ENCODE assay signal across 11 cellular contexts in genomic region chr10:112875474-112876267, GRCh38.
A peak's percentile ranks its signal among the peaks of the same experiment; 100 is the strongest.
DNase-seq lines count a peak whose midpoint lies in the region; ATAC-seq and TF ChIP-seq lines count a peak whose summit lies in the region.
"Had no signal": no experiment of that assay in that cellular context is flagged by ENCODE, and none has a peak within 500 bp of the region (broad histone marks: within the 10 kb centered on the region; RNA-seq: fewer than 3 reads in every experiment).

No MANE protein-coding gene starts in this region.

- peaks cover 0 to 4% of the 10 kb centered on the region in 2 donors for H3K36me3 Mint-ChIP-seq in CD4-positive, alpha-beta memory T cell
- H3K36me3 Mint-ChIP-seq: activated CD8-positive, alpha-beta memory T cell treated with anti-CD3 and anti-CD28 coated beads, Interleukin-2, amount 10 ng/mL, durations not matched to agents 7 days and 5 days had no signal

- H3K36me3 ChIP-seq in PC-3 (ENCODE audit: low read depth, low read length) = no peaks in the 10 kb centered on the region
- H3K36me3 ChIP-seq in stomach = no peaks in the 10 kb centered on the region
- no peaks in the 10 kb centered on the region for H3K36me3 ChIP-seq in CD4-positive, alpha-beta memory T cell (ENCODE audit: insufficient read depth, low read length)

- CTCF ChIA-PET in PC-3 (lab: Charles Lee) = interaction anchor here (0.6 kb wide), 1 partner anchor 404 kb away, joined by 4 read pairs; no protein-coding TSS in a partner anchor
- CTCF ChIA-PET in CD4-positive, alpha-beta memory T cell (lab: Charles Lee; ENCODE audit: partially characterized antibody) = no interaction called here

- intact Hi-C loops in PC-3 (cut with micrococcal nuclease) (no loop called here), stomach (cut with DNase I; ENCODE audit: low total_unique reads) (no loop called here)
- intact Hi-C loops in CD4-positive, alpha-beta memory T cell (cut with micrococcal nuclease) = no loop called here

- H3K4me3 ChIP-seq in PC-3 (ENCODE audit: low read length) (no peak overlapping the region), stomach (no peak overlapping the region)
- no peak overlapping the region for H3K4me3 ChIP-seq in CD4-positive, alpha-beta memory T cell (ENCODE audit: low read length in 2 of 2)

- H4K20me1 ChIP-seq in PC-3 (ENCODE audit: low read length) = no peaks in the 10 kb centered on the region

- H3K4me3 Mint-ChIP-seq in CD4-positive, alpha-beta memory T cell = no peak overlapping the region
- H3K4me3 Mint-ChIP-seq: activated CD8-positive, alpha-beta memory T cell treated with anti-CD3 and anti-CD28 coated beads, Interleukin-2, amount 10 ng/mL, durations not matched to agents 7 days and 5 days had no signal

- H3K79me2 ChIP-seq in PC-3 (ENCODE audit: low read length) = no peaks in the 10 kb centered on the region

- H3K9me3 ChIP-seq in PC-3 (ENCODE audit: low read length) (no peaks in the 10 kb centered on the region), stomach (peaks cover 0 to 15% (median 5%) of the 10 kb centered on the region in 4 donors)
- H3K9me3 ChIP-seq in CD4-positive, alpha-beta memory T cell (ENCODE audit: control insufficient read depth in 1 of 2, low read length in 2 of 2) = no peaks in the 10 kb centered on the region

- no TSS peak for BruUV-seq in PC-3 (replicated peaks; lab: Mats Ljungman, UMichigan)

- H3K27ac ChIP-seq in PC-3 (ENCODE audit: low read length) (no peak overlapping the region), stomach (peak overlapping the region in 2 of 5 donors; percentile 7 to 22), caudate nucleus (ENCODE audit: low read depth, low read length) (no peak overlapping the region)
- no peak overlapping the region for H3K27ac ChIP-seq in CD4-positive, alpha-beta memory T cell (ENCODE audit: low read depth, low read length)

- no peak overlapping the region for H2AFZ ChIP-seq in PC-3 (ENCODE audit: low read length)

- no peaks in the 10 kb centered on the region for H3K4me1 Mint-ChIP-seq in CD4-positive, alpha-beta memory T cell
- H3K4me1 Mint-ChIP-seq: activated CD8-positive, alpha-beta memory T cell treated with anti-CD3 and anti-CD28 coated beads, Interleukin-2, amount 10 ng/mL, durations not matched to agents 7 days and 5 days had no signal

- no peak overlapping the region for H3K27ac Mint-ChIP-seq in CD4-positive, alpha-beta memory T cell
- H3K27ac Mint-ChIP-seq: activated CD8-positive, alpha-beta memory T cell treated with anti-CD3 and anti-CD28 coated beads, Interleukin-2, amount 10 ng/mL, durations not matched to agents 7 days and 5 days; progenitor cell of endocrine pancreas had no signal

- 48 to 59% (median 51%) methylated on average over 4 to 5 of the region's 5 CpGs for WGBS in stomach, 5 donors

- peak; percentile 53 for ATAC-seq in PC-3
- ATAC-seq: activated CD8-positive, alpha-beta memory T cell treated with anti-CD3 and anti-CD28 coated beads, Interleukin-2, amount 10 ng/mL, durations not matched to agents 7 days and 5 days had no signal

- TF ChIP-seq EP300 in stomach (IDR thresholded peaks at IDR 0.05) = no peak

- TF ChIP-seq POLR2A in stomach (IDR thresholded peaks at IDR 0.05) = no peak

- peaks cover 0 to 22% (median 16%) of the 10 kb centered on the region in 8 donors for H3K9me3 Mint-ChIP-seq in CD4-positive, alpha-beta memory T cell

- DNase-seq in SIG-M5 treated with dmso at 0.1 percent for 504 hours (lab: John Stamatoyannopoulos, UW; ENCODE audit: unreplicated experiment) (peak; percentile 28), SIG-M5 (lab: John Stamatoyannopoulos, UW) (no peak), PC-3 (peak; percentile 57), fibroblast of gingiva (ENCODE audit: low read depth) (peak; percentile 26), stomach (peak; percentile 47), caudate nucleus (lab: John Stamatoyannopoulos, UW) (no peak), GM13977 (ENCODE audit: low spot score) (no peak)
- no peak for DNase-seq in CD4-positive, alpha-beta memory T cell
- DNase-seq: activated CD8-positive, alpha-beta memory T cell treated with anti-CD3 and anti-CD28 coated beads, Interleukin-2, amount 10 ng/mL, durations not matched to agents 7 days and 5 days; NCI-H187 had no signal

- peaks cover 0 to 3% of the 10 kb centered on the region in 2 donors for H3K27me3 Mint-ChIP-seq in CD4-positive, alpha-beta memory T cell
- H3K27me3 Mint-ChIP-seq: progenitor cell of endocrine pancreas had no signal

- POLR2A ChIA-PET in PC-3 (lab: Charles Lee; ENCODE audit: unreplicated experiment) = no interaction called here
- POLR2A ChIA-PET in CD4-positive, alpha-beta memory T cell (lab: Charles Lee; ENCODE audit: partially characterized antibody) = no interaction called here

- no peaks in the 10 kb centered on the region for H3K9me2 ChIP-seq in PC-3 (replicated peaks; ENCODE audit: low read length)

- H3K4me1 ChIP-seq in PC-3 (ENCODE audit: insufficient read depth, low read length) (peaks cover 9% of the 10 kb centered on the region), stomach (no peaks in the 10 kb centered on the region)
- H3K4me1 ChIP-seq in CD4-positive, alpha-beta memory T cell (ENCODE audit: insufficient read depth, low read length) = no peaks in the 10 kb centered on the region

- no peaks in the 10 kb centered on the region for H3K27me3 ChIP-seq in PC-3 (ENCODE audit: low read length)
- no peaks in the 10 kb centered on the region for H3K27me3 ChIP-seq in stomach
- no peaks in the 10 kb centered on the region for H3K27me3 ChIP-seq in CD4-positive, alpha-beta memory T cell (ENCODE audit: insufficient read depth, low read length)

- TF ChIP-seq CTCF in PC-3 (conservative IDR thresholded peaks at IDR 0.05; ENCODE audit: low read depth, low read length) (no peak), stomach (IDR thresholded peaks at IDR 0.05) (no peak), GM13977 (IDR thresholded peaks at IDR 0.05; ENCODE audit: extremely low read depth, insufficient read depth, missing control alignments) (no peak)

- H3K4me2 ChIP-seq in PC-3 (ENCODE audit: low read length) = peak overlapping the region; percentile 35; the same call in 1 of the 2 replicates

- in situ Hi-C loops in GM13977 (cut with MboI; ENCODE audit: low pct_unique_long_range_greater_than_20kb, low sequenced_read_pairs, unreplicated experiment) = no loop called here

- H3F3A ChIP-seq in PC-3 (ENCODE audit: low read length, unreplicated experiment) = no peaks in the 10 kb centered on the region

- H3K9ac ChIP-seq in PC-3 (ENCODE audit: low read length) = no peak overlapping the region

Comparison
In these comparisons a context has a peak if more than half of its experiments do, and no peak if none do; other contexts are left out.
1. DNase-seq: peak in SIG-M5 treated with dmso at 0.1 percent for 504 hours (single experiment), PC-3 (single experiment), fibroblast of gingiva (single experiment) and stomach (single experiment); none in SIG-M5 (single experiment), CD4-positive, alpha-beta memory T cell (0 of 5), caudate nucleus (0 of 61) and GM13977 (single experiment).